ENCODE assay signal across 9 cellular contexts in genomic region chr10:62594093-62594520, GRCh38.
DNase-seq lines count a peak whose midpoint lies in the region; ATAC-seq lines count a peak whose summit lies in the region.
"Had no signal": no experiment of that assay in that cellular context is flagged by ENCODE, and none has a peak within 500 bp of the region (broad histone marks: within the 10 kb centered on the region; RNA-seq: fewer than 3 reads in every experiment).

No MANE protein-coding gene starts in this region.

- peaks cover 4% of the 10 kb centered on the region for H3K27me3 Mint-ChIP-seq in activated naive CD8-positive, alpha-beta T cell treated with anti-CD3 and anti-CD28 coated beads, Interleukin-2, amount 50 U/mL, for 24 hours
- H3K27me3 Mint-ChIP-seq: stimulated activated naive CD8-positive, alpha-beta T cell treated with anti-CD3 and anti-CD28 coated beads, Interleukin-15, Interleukin-2, amounts not matched to agents 100 ng/mL and 50 ng/mL, for 24 hours had no signal

- H3K4me1 Mint-ChIP-seq in activated naive CD8-positive, alpha-beta T cell treated with anti-CD3 and anti-CD28 coated beads, Interleukin-2, amount 50 U/mL, for 24 hours = peaks cover 14% of the 10 kb centered on the region

- ATAC-seq in GM19023 (IDR thresholded peaks at IDR 0.05; ENCODE audit: unreplicated experiment) (peak; percentile 73), HG03342 (IDR thresholded peaks at IDR 0.05; ENCODE audit: unreplicated experiment) (peak; percentile 69), left cardiac atrium (peak; percentile 87 to 94)
- peak; percentile 79 for ATAC-seq in activated naive CD8-positive, alpha-beta T cell treated with anti-CD3 and anti-CD28 coated beads, Interleukin-2, amount 50 U/mL, for 24 hours

- H3K4me3 Mint-ChIP-seq in activated naive CD8-positive, alpha-beta T cell treated with anti-CD3 and anti-CD28 coated beads, Interleukin-2, amount 50 U/mL, for 24 hours = no peak overlapping the region
- H3K4me3 Mint-ChIP-seq: stimulated activated naive CD8-positive, alpha-beta T cell treated with anti-CD3 and anti-CD28 coated beads, Interleukin-15, Interleukin-2, amounts not matched to agents 100 ng/mL and 50 ng/mL, for 24 hours had no signal

- H3K9me3 Mint-ChIP-seq in activated naive CD8-positive, alpha-beta T cell treated with anti-CD3 and anti-CD28 coated beads, Interleukin-2, amount 50 U/mL, for 24 hours = no peaks in the 10 kb centered on the region
- H3K9me3 Mint-ChIP-seq: stimulated activated naive CD8-positive, alpha-beta T cell treated with anti-CD3 and anti-CD28 coated beads, Interleukin-15, Interleukin-2, amounts not matched to agents 100 ng/mL and 50 ng/mL, for 24 hours had no signal

- DNase-seq in CD1c-positive myeloid dendritic cell (ENCODE audit: extremely low spot score) (peak; percentile 69), SK-N-DZ (ENCODE audit: low spot score) (peak; percentile 57), left cardiac atrium (peak; percentile 39), renal cortical epithelial cell (ENCODE audit: low read depth) (peak; percentile 32), NCI-H2107 (lab: John Stamatoyannopoulos, UW) (no peak)
- peak; percentile 65 for DNase-seq in activated naive CD8-positive, alpha-beta T cell treated with anti-CD3 and anti-CD28 coated beads, Interleukin-2, amount 50 U/mL, for 24 hours

- H3K36me3 Mint-ChIP-seq in activated naive CD8-positive, alpha-beta T cell treated with anti-CD3 and anti-CD28 coated beads, Interleukin-2, amount 50 U/mL, for 24 hours (ENCODE audit: low read depth) = no peaks in the 10 kb centered on the region

- H3K27ac Mint-ChIP-seq in activated naive CD8-positive, alpha-beta T cell treated with anti-CD3 and anti-CD28 coated beads, Interleukin-2, amount 50 U/mL, for 24 hours = no peak overlapping the region
- H3K27ac Mint-ChIP-seq: stimulated activated naive CD8-positive, alpha-beta T cell treated with anti-CD3 and anti-CD28 coated beads, Interleukin-15, Interleukin-2, amounts not matched to agents 100 ng/mL and 50 ng/mL, for 24 hours had no signal

- intact Hi-C loops in left cardiac atrium (cut with DNase I) = loop anchor here (1.0 to 5.0 kb wide), 2 partner anchors 490 to 563 kb away; no protein-coding TSS in a partner anchor
